Comparison of ENCODE assay signal across 8 cellular contexts in the genomic region with DNA sequence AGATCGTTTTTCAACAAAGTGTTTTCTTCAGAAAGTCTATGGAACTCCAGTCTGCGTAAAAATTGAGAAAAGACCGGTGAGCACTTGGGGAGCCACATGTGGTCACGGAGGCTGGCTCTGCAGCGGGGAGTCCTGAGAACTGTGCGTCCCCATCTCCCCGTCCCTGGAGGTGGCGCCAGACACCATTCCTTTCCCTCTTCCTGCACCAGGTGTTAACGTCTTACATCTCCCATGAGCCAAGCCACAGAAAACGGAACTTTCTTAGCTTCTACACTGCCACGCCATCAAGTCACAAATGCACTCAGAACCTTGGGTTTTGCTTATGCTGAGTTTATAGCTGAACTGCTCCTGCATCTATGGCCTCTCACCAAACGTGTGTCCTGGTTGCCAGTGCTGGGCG.
DNase-seq lines count a peak whose midpoint lies in the region; ATAC-seq, FAIRE-seq and TF ChIP-seq lines count a peak whose summit lies in the region.

No MANE protein-coding gene starts in this region.

- no TSS peak for BruUV-seq in HepG2 (replicated peaks; lab: Mats Ljungman, UMichigan)

- no peak for TF ChIP-seq POLR2A in HepG2 (IDR thresholded peaks at IDR 0.05; ENCODE audit: insufficient read depth in 1 of 2, low read depth in 2 of 2, low read length in 2 of 2)

- POLR2A ChIA-PET in HepG2 (lab: Yijun Ruan, JAX): interaction anchor here (1.6 kb wide), 1 partner anchor 38 kb away, joined by 3 read pairs; no protein-coding TSS in a partner anchor

- no peaks in the 10 kb centered on the region for H3K9me3 Mint-ChIP-seq in activated naive CD4-positive, alpha-beta T cell treated with anti-CD3 and anti-CD28 coated beads, Interleukin-2, amount 10 ng/mL, durations not matched to agents 7 days and 5 days

- ATAC-seq in HepG2: peak; percentile 85
- ATAC-seq in HG03139 (IDR thresholded peaks at IDR 0.05; ENCODE audit: unreplicated experiment): no peak
- ATAC-seq in GM18502 (IDR thresholded peaks at IDR 0.05; ENCODE audit: poor library complexity, unreplicated experiment): no peak

- H3K79me2 ChIP-seq in HepG2 (ENCODE audit: insufficient read depth, low read length): no peaks in the 10 kb centered on the region

- FAIRE-seq in HepG2 (lab: Jason Lieb, UNC): peak; percentile 74

- 88% methylated on average over 13 of the region's 13 CpGs for WGBS in HepG2 (ENCODE audit: low lambda C conversion rate)

- intact Hi-C loops in HepG2 (cut with micrococcal nuclease; ENCODE audit: unreplicated experiment): no loop called here

- TF ChIP-seq EP300 in HepG2 (IDR thresholded peaks at IDR 0.05; ENCODE audit: low read depth in 2 of 2, low read length in 2 of 2) (no peak), HepG2 (CRISPR knock-in tag; IDR thresholded peaks at IDR 0.05; ENCODE audit: borderline replicate concordance) (no peak)

- H3K9ac ChIP-seq in HepG2 (ENCODE audit: insufficient read depth, low read depth, low read length): no peak overlapping the region

- peaks cover 5% of the 10 kb centered on the region for H3K4me1 Mint-ChIP-seq in activated naive CD4-positive, alpha-beta T cell treated with anti-CD3 and anti-CD28 coated beads, Interleukin-2, amount 10 ng/mL, durations not matched to agents 7 days and 5 days

- TF ChIP-seq CTCF in GM12865 (IDR thresholded peaks at IDR 0.05; ENCODE audit: insufficient read depth, low read depth, low read length, missing control alignments) (peak; percentile 69), HepG2 (CRISPR knock-in tag; IDR thresholded peaks at IDR 0.05) (peak; percentile 90)

- H2AFZ ChIP-seq in HepG2 (ENCODE audit: low read length): no peak overlapping the region

- no peaks in the 10 kb centered on the region for H3K36me3 Mint-ChIP-seq in activated naive CD4-positive, alpha-beta T cell treated with anti-CD3 and anti-CD28 coated beads, Interleukin-2, amount 10 ng/mL, durations not matched to agents 7 days and 5 days

- CTCF ChIA-PET in activated naive CD4-positive, alpha-beta T cell treated with anti-CD3 and anti-CD28 coated beads, Interleukin-2, amount 10 ng/mL, durations not matched to agents 7 days and 5 days (lab: Charles Lee): interaction anchor here (0.6 to 1.4 kb wide), 5 partner anchors 9 to 398 kb away, joined by 3 to 6 read pairs (median 3); no protein-coding TSS in a partner anchor
- CTCF ChIA-PET in HepG2 (lab: Yijun Ruan, JAX; ENCODE audit: low intra/inter-chr PET ratio, low total read pairs): interaction anchor here (0.6 to 1.3 kb wide), 3 partner anchors 103 to 200 kb away, joined by 3 to 4 read pairs (median 3); no protein-coding TSS in a partner anchor

- no peaks in the 10 kb centered on the region for H3K27me3 ChIP-seq in HepG2 (ENCODE audit: control insufficient read depth in 1 of 2, insufficient read depth in 2 of 2, low read length in 2 of 2)

- H3K4me3 ChIP-seq in GM12865 (ENCODE audit: low read depth, low read length) (no peak overlapping the region), HepG2 (replicated peaks in 1 of 3; ENCODE audit: insufficient read depth in 1 of 3, low read depth in 2 of 3, low read length in 3 of 3) (no peak overlapping the region)

- in situ Hi-C loops in HepG2 (cut with HindIII; ENCODE audit: extremely low pct_ligation_motif_present, low pct_unique_long_range_greater_than_20kb): no loop called here

- no peak overlapping the region for H3K4me3 Mint-ChIP-seq in activated naive CD4-positive, alpha-beta T cell treated with anti-CD3 and anti-CD28 coated beads, Interleukin-2, amount 10 ng/mL, durations not matched to agents 7 days and 5 days

- H3K4me2 ChIP-seq in HepG2 (ENCODE audit: low read depth, low read length): no peak overlapping the region

- H3K4me1 ChIP-seq in HepG2 (ENCODE audit: insufficient read depth, low read length): no peaks in the 10 kb centered on the region

- peaks cover 35 to 72% of the 10 kb centered on the region in 2 experiments for H3K36me3 ChIP-seq in HepG2 (replicated peaks in 1 of 2; ENCODE audit: control insufficient read depth in 1 of 2, insufficient read depth in 2 of 2, low read length in 2 of 2)

- H3K27me3 Mint-ChIP-seq in activated naive CD4-positive, alpha-beta T cell treated with anti-CD3 and anti-CD28 coated beads, Interleukin-2, amount 10 ng/mL, durations not matched to agents 7 days and 5 days: no peaks in the 10 kb centered on the region

- H3K27ac ChIP-seq in HepG2 (ENCODE audit: extremely low read length, insufficient read depth, low read length): no peak overlapping the region

- no peaks in the 10 kb centered on the region for H3K9me3 ChIP-seq in HepG2 (ENCODE audit: low read length)

- no peak overlapping the region for H3K27ac Mint-ChIP-seq in activated naive CD4-positive, alpha-beta T cell treated with anti-CD3 and anti-CD28 coated beads, Interleukin-2, amount 10 ng/mL, durations not matched to agents 7 days and 5 days

- H4K20me1 ChIP-seq in HepG2 (ENCODE audit: insufficient read depth, low read length): no peaks in the 10 kb centered on the region

- peak; percentile 82 for TF ChIP-seq RAD21 in HepG2 (CRISPR knock-in tag; IDR thresholded peaks at IDR 0.05)

- DNase-seq in GM12865 (ENCODE audit: low read depth) (peak; percentile 67), HCEC 1CT (peak; percentile 14), NCI-H460 (ENCODE audit: extremely low read depth, low read depth) (peak; percentile 32), HepG2 (ENCODE audit: low spot score) (peak; percentile 57), DMS79 treated with DMSO at 0.1 percent for 48 hours (lab: John Stamatoyannopoulos, UW) (no peak)
- DNase-seq in activated naive CD4-positive, alpha-beta T cell treated with anti-CD3 and anti-CD28 coated beads, Interleukin-2, amount 10 ng/mL, durations not matched to agents 7 days and 5 days: peak; percentile 70

TF ChIP-seq in HepG2, 621 proteins besides CTCF, POLR2A, EP300 and RAD21 (continues in another document):
- no peak for TF ChIP-seq SIX4 (CRISPR knock-in tag; IDR thresholded peaks at IDR 0.05)
- TF ChIP-seq CEBPG (CRISPR knock-in tag; IDR thresholded peaks at IDR 0.05): no peak
- TF ChIP-seq, protein P1, sequence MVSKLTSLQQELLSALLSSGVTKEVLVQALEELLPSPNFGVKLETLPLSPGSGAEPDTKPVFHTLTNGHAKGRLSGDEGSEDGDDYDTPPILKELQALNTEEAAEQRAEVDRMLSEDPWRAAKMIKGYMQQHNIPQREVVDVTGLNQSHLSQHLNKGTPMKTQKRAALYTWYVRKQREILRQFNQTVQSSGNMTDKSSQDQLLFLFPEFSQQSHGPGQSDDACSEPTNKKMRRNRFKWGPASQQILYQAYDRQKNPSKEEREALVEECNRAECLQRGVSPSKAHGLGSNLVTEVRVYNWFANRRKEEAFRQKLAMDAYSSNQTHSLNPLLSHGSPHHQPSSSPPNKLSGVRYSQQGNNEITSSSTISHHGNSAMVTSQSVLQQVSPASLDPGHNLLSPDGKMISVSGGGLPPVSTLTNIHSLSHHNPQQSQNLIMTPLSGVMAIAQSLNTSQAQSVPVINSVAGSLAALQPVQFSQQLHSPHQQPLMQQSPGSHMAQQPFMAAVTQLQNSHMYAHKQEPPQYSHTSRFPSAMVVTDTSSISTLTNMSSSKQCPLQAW (CRISPR knock-in tag; IDR thresholded peaks at IDR 0.05): 0 out of 2 replicates have a peak, but pooled peaks have one; percentile 38
- no peak for TF ChIP-seq GMEB1 (CRISPR knock-in tag; IDR thresholded peaks at IDR 0.05; ENCODE audit: borderline replicate concordance)
- no peak for TF ChIP-seq TP53 (CRISPR knock-in tag; conservative IDR thresholded peaks at IDR 0.05)
- TF ChIP-seq POLR2G (IDR thresholded peaks at IDR 0.05; ENCODE audit: low read depth, low read length): no peak
- TF ChIP-seq ZNF333 (CRISPR knock-in tag; IDR thresholded peaks at IDR 0.05; ENCODE audit: borderline replicate concordance): no peak
- no peak for TF ChIP-seq KDM1A (CRISPR knock-in tag; IDR thresholded peaks at IDR 0.05)
- no peak for TF ChIP-seq SOX5 (CRISPR knock-in tag; IDR thresholded peaks at IDR 0.05; ENCODE audit: borderline replicate concordance)
- TF ChIP-seq ELF3 (CRISPR knock-in tag; IDR thresholded peaks at IDR 0.05): no peak
- TF ChIP-seq SAFB2 (CRISPR knock-in tag; IDR thresholded peaks at IDR 0.05; ENCODE audit: borderline replicate concordance, low read depth): no peak
- no peak for TF ChIP-seq ZNF740 (CRISPR knock-in tag; IDR thresholded peaks at IDR 0.05)
- TF ChIP-seq PBX2 (CRISPR knock-in tag; IDR thresholded peaks at IDR 0.05): no peak
- TF ChIP-seq RORA (CRISPR knock-in tag; IDR thresholded peaks at IDR 0.05): no peak
- no peak for TF ChIP-seq KAT7 (CRISPR knock-in tag; IDR thresholded peaks at IDR 0.05; ENCODE audit: borderline replicate concordance)
- no peak for TF ChIP-seq NCOA1 (CRISPR knock-in tag; IDR thresholded peaks at IDR 0.05)
- 0 out of 2 replicates have a peak, but pooled peaks have one; percentile 29 for TF ChIP-seq MIXL1 (CRISPR knock-in tag; IDR thresholded peaks at IDR 0.05)
